ENCODE assay signal across 8 cellular contexts in genomic region chr6:44475779-44476434, GRCh38.
A peak's percentile ranks its signal among the peaks of the same experiment; 100 is the strongest.
DNase-seq lines count a peak whose midpoint lies in the region; TF ChIP-seq lines count a peak whose summit lies in the region.

No MANE protein-coding gene starts in this region.

- peaks cover 0 to 2% of the 10 kb centered on the region in 2 donors for H3K4me1 ChIP-seq in ascending aorta
- H3K4me1 ChIP-seq in skeletal muscle satellite cell (ENCODE audit: control insufficient read depth, insufficient read depth, low read length), result peaks cover 19% of the 10 kb centered on the region

- no peaks in the 10 kb centered on the region for H3K36me3 ChIP-seq in ascending aorta
- H3K36me3 ChIP-seq in skeletal muscle satellite cell (ENCODE audit: insufficient read depth, low read length), result no peaks in the 10 kb centered on the region

- H3K4me3 ChIP-seq in ascending aorta (no peak overlapping the region), skeletal muscle satellite cell (ENCODE audit: low read length) (no peak overlapping the region)

- H3K27ac ChIP-seq in ascending aorta, result no peak overlapping the region

- POLR2A ChIA-PET in HEK293T (lab: Yijun Ruan, JAX), result no interaction called here

- peak; percentile 87 to 96 (median 92) for TF ChIP-seq CTCF in ascending aorta (IDR thresholded peaks at IDR 0.05)

- CTCF ChIA-PET in HEK293T (lab: Yijun Ruan, JAX), result interaction anchor here (0.5 to 3.2 kb wide), 57 partner anchors 9 to 1742 kb away, joined by 3 to 36 read pairs (median 4); no protein-coding TSS in a partner anchor

- H3K9ac ChIP-seq in skeletal muscle satellite cell (ENCODE audit: low read depth, low read length), result peak overlapping the region; percentile 75

- intact Hi-C loops in ascending aorta (cut with DNase I), result loop anchor here (1.0 to 10.0 kb wide), 3 partner anchors 169 to 1456 kb away; no protein-coding TSS in a partner anchor

- no peaks in the 10 kb centered on the region for H3K27me3 ChIP-seq in ascending aorta
- H3K27me3 ChIP-seq in skeletal muscle satellite cell (ENCODE audit: control insufficient read depth, insufficient read depth, low read length), result no peaks in the 10 kb centered on the region

- H3K4me2 ChIP-seq in skeletal muscle satellite cell (ENCODE audit: low read length), result peak overlapping the region; percentile 65

- H3K9me3 ChIP-seq in ascending aorta (no peaks in the 10 kb centered on the region), skeletal muscle satellite cell (replicated peaks; ENCODE audit: low read length) (no peaks in the 10 kb centered on the region)

- DNase-seq in GDM1 (lab: John Stamatoyannopoulos, UW), result peak; percentile 53
- DNase-seq in HEK293T (ENCODE audit: extremely low spot score), result peak; percentile 88
- DNase-seq in NCI-H1417 (lab: John Stamatoyannopoulos, UW), result peak; percentile 67 to 81 (median 75)
- DNase-seq in T-helper 2 cell, result peak; percentile 14 to 78 (median 45)
- DNase-seq in ascending aorta (ENCODE audit: low spot score in 2 of 2), result peak in 1 of 2 donors; percentile 75
- DNase-seq in hypothalamus (lab: John Stamatoyannopoulos, UW), result peak in 50 of 51 donors; percentile 7 to 86 (median 66)
- DNase-seq in foreskin melanocyte, result no peak

TF ChIP-seq in HEK293T, 16 proteins besides CTCF, POLR2A, EP300 and RAD21:
- TF ChIP-seq LEF1 (IDR thresholded peaks at IDR 0.05; ENCODE audit: borderline replicate concordance) (no peak), NFRKB (IDR thresholded peaks at IDR 0.05) (no peak), ZNF384 (IDR thresholded peaks at IDR 0.05) (no peak), FOXA1 (IDR thresholded peaks at IDR 0.05) (no peak), TARDBP (IDR thresholded peaks at IDR 0.05) (no peak), HDGF (IDR thresholded peaks at IDR 0.05; ENCODE audit: borderline replicate concordance) (no peak), SUZ12 (IDR thresholded peaks at IDR 0.05) (no peak), L3MBTL2 (conservative IDR thresholded peaks at IDR 0.05) (no peak), BHLHE40 (IDR thresholded peaks at IDR 0.05; ENCODE audit: borderline replicate concordance) (no peak), ARNT (IDR thresholded peaks at IDR 0.05) (no peak), CTBP1 (IDR thresholded peaks at IDR 0.05; ENCODE audit: borderline replicate concordance) (no peak), ELF4 (IDR thresholded peaks at IDR 0.05) (no peak), SP1 (IDR thresholded peaks at IDR 0.05) (no peak), FOXK2 (IDR thresholded peaks at IDR 0.05) (no peak), FOXM1 (IDR thresholded peaks at IDR 0.05; ENCODE audit: borderline replicate concordance) (no peak)
- TF ChIP-seq, protein P1, sequence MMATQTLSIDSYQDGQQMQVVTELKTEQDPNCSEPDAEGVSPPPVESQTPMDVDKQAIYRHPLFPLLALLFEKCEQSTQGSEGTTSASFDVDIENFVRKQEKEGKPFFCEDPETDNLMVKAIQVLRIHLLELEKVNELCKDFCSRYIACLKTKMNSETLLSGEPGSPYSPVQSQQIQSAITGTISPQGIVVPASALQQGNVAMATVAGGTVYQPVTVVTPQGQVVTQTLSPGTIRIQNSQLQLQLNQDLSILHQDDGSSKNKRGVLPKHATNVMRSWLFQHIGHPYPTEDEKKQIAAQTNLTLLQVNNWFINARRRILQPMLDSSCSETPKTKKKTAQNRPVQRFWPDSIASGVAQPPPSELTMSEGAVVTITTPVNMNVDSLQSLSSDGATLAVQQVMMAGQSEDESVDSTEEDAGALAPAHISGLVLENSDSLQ (IDR thresholded peaks at IDR 0.05), result no peak
TF ChIP-seq in HEK293T: peak in this region for 0.
